Comparison of ENCODE assay signal across 23 cellular contexts in the genomic region with DNA sequence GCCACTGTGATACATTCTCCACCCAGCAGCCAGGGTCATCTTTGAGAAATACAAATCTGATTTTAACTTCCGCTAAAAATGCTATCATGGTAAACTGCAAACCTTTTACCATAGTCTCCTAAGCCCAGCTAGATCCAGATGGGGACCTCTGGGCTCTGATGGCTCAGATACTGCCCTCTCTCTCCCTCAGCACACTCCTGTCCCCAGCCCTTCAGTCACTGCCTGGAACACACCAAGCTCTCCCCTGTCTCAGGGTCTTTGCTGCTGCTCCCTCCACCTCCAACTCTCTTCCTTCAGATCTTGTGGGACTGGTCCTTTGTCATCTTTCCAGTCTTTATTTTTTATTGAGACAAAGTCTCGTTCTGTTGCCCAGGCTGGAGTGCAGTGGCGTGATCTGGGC.
DNase-seq lines count a peak whose midpoint lies in the region; ATAC-seq, FAIRE-seq and TF ChIP-seq lines count a peak whose summit lies in the region.
"Had no signal": no experiment of that assay in that cellular context is flagged by ENCODE, and none has a peak within 500 bp of the region (broad histone marks: within the 10 kb centered on the region; RNA-seq: fewer than 3 reads in every experiment).

No MANE protein-coding gene starts in this region.

- H3K9ac ChIP-seq in K562 (ENCODE audit: insufficient read depth in 1 of 2, low read depth in 2 of 2, low read length in 2 of 2) (no peak overlapping the region), mesendoderm (ENCODE audit: low read length) (no peak overlapping the region)

- intact Hi-C loops in K562 (cut with micrococcal nuclease): no loop called here

- no peak for FAIRE-seq in K562 (lab: Jason Lieb, UNC)
- FAIRE-seq: A204.1, D721Med, G401.6, GM12891, GM19239 had no signal

- TF ChIP-seq CTCF in HEK293 (tag by site-specific recombination; IDR thresholded peaks at IDR 0.05) (no peak), K562 (IDR thresholded peaks at IDR 0.05 in 2 of 3, conservative IDR thresholded peaks at IDR 0.05 in 1 of 3; ENCODE audit: insufficient read depth in 2 of 3, low read depth in 1 of 3, low read length in 3 of 3) (no peak)

- no peak overlapping the region for H2AFZ ChIP-seq in K562 (ENCODE audit: low read depth, low read length)

- no peak for TF ChIP-seq RAD21 in K562 (CRISPR knock-in tag; conservative IDR thresholded peaks at IDR 0.05 in 1 of 2, IDR thresholded peaks at IDR 0.05 in 1 of 2)

- H3K4ac ChIP-seq in mesendoderm (ENCODE audit: low read depth, low read length): no peak overlapping the region

- CTCF ChIA-PET in HEK293 (lab: Yijun Ruan, JAX) (interaction anchor here (0.6 to 0.7 kb wide), 2 partner anchors 17 to 105 kb away, joined by 3 read pairs; no protein-coding TSS in a partner anchor), K562 (lab: Yijun Ruan, JAX; ENCODE audit: low intra/inter-chr PET ratio) (no interaction called here)

- H4K8ac ChIP-seq in mesendoderm (ENCODE audit: low read depth, low read length): no peak overlapping the region

- no peak for TF ChIP-seq POLR2A in K562 (conservative IDR thresholded peaks at IDR 0.05)

- no peaks in the 10 kb centered on the region for H3K9me1 ChIP-seq in K562 (ENCODE audit: control insufficient read depth, insufficient read depth, low read length)

- H3K4me1 ChIP-seq in HEK293 (ENCODE audit: control insufficient read depth, insufficient read depth, low read length) (no peaks in the 10 kb centered on the region), K562 (replicated peaks in 1 of 2; ENCODE audit: control insufficient read depth in 2 of 2, insufficient read depth in 2 of 2, low read length in 2 of 2) (no peaks in the 10 kb centered on the region; a peak in 1 of 5 replicates), mesendoderm (ENCODE audit: control insufficient read depth, low read depth, low read length) (peaks cover 2% of the 10 kb centered on the region)
- H3K4me1 ChIP-seq: BE2C, Caco-2 had no signal

- H3K27me3 ChIP-seq in K562 (ENCODE audit: control insufficient read depth in 2 of 2, insufficient read depth in 2 of 2, low read length in 2 of 2) (peaks cover 0 to 7% of the 10 kb centered on the region in 2 experiments; a peak in 2 of 5 replicates), mesendoderm (ENCODE audit: insufficient read depth, low read length, poor library complexity) (no peaks in the 10 kb centered on the region)
- H3K27me3 ChIP-seq: BE2C had no signal

- no TSS peak for BruUV-seq in K562 (replicated peaks; lab: Mats Ljungman, UMichigan)

- H4K5ac ChIP-seq in mesendoderm (ENCODE audit: low read length): no peak overlapping the region

- no peak for TF ChIP-seq EP300 in K562 (IDR thresholded peaks at IDR 0.05; ENCODE audit: low read length)

- no peaks in the 10 kb centered on the region for H3K9me3 ChIP-seq in HEK293 (ENCODE audit: control insufficient read depth, insufficient read depth, low read depth, low read length)
- H3K9me3 ChIP-seq in K562 (replicated peaks; ENCODE audit: control insufficient read depth, insufficient read depth, low read depth, low read length): no peaks in the 10 kb centered on the region; the same call in 1 of the 2 replicates
- H3K9me3 ChIP-seq: BE2C, Caco-2 had no signal

- POLR2A ChIA-PET in HEK293 (lab: Yijun Ruan, JAX): no interaction called here
- POLR2A ChIA-PET in K562 (lab: Yijun Ruan, JAX): interaction anchor here (1.0 to 1.5 kb wide), 6 partner anchors 8 to 68 kb away, joined by 3 to 5 read pairs (median 4); no protein-coding TSS in a partner anchor

- H3K79me2 ChIP-seq in K562 (ENCODE audit: control insufficient read depth, insufficient read depth, low read length) (no peaks in the 10 kb centered on the region), mesendoderm (ENCODE audit: control insufficient read depth, insufficient read depth, low read length) (no peaks in the 10 kb centered on the region)

- H3K18ac ChIP-seq in mesendoderm (ENCODE audit: low read length): no peak overlapping the region

- H3K36me3 ChIP-seq in HEK293 (ENCODE audit: control insufficient read depth in 2 of 2, insufficient read depth in 1 of 2, low read length in 2 of 2) (no peaks in the 10 kb centered on the region), K562 (ENCODE audit: control insufficient read depth, insufficient read depth, low read length) (no peaks in the 10 kb centered on the region), mesendoderm (ENCODE audit: control insufficient read depth, insufficient read depth, low read length) (no peaks in the 10 kb centered on the region)
- H3K36me3 ChIP-seq: BE2C had no signal

- H3K4me2 ChIP-seq in K562 (ENCODE audit: insufficient read depth, low read length) (no peak overlapping the region), mesendoderm (ENCODE audit: low read length) (no peak overlapping the region)

- H3K23ac ChIP-seq in mesendoderm (ENCODE audit: low read length): no peak overlapping the region

- H3K79me1 ChIP-seq in mesendoderm (ENCODE audit: low read length): no peaks in the 10 kb centered on the region

- in situ Hi-C loops in K562 (cut with MboI): no loop called here

- no peak overlapping the region for H3K27ac ChIP-seq in HEK293 (ENCODE audit: extremely low read depth, low read depth, low read length)
- H3K27ac ChIP-seq in K562 (ENCODE audit: extremely low read depth, low read depth, low read length): no peak overlapping the region
- no peak overlapping the region for H3K27ac ChIP-seq in mesendoderm (ENCODE audit: low read depth, low read length)
- H3K27ac ChIP-seq: HL-60 had no signal

- H2AK5ac ChIP-seq in mesendoderm (ENCODE audit: low read length): no peak overlapping the region

- H2BK120ac ChIP-seq in mesendoderm (ENCODE audit: low read depth, low read length): no peak overlapping the region

- H4K20me1 ChIP-seq in K562 (replicated peaks; ENCODE audit: control insufficient read depth, insufficient read depth, low read length): no peaks in the 10 kb centered on the region; the same call in 1 of the 2 replicates

- 13% methylated on average over 3 of the region's 3 CpGs for WGBS in K562 (ENCODE audit: insufficient coverage, low coverage, missing lambda C conversion rate)
- WGBS in mesendoderm (ENCODE audit: extremely low coverage, insufficient coverage, low lambda C conversion rate): no CpG with 5 or more reads among the region's 3 CpGs

- H3K4me3 ChIP-seq in HEK293 (ENCODE audit: low read depth, low read length): no peak overlapping the region
- H3K4me3 ChIP-seq in K562: no peak overlapping the region
- no peak overlapping the region for H3K4me3 ChIP-seq in mesendoderm (ENCODE audit: low read length)

- ATAC-seq in K562 (peak; percentile 62), GM19397 (IDR thresholded peaks at IDR 0.05; ENCODE audit: unreplicated experiment) (no peak)

- DNase-seq in K562 (ENCODE audit: extremely low read depth in 1 of 4, low spot score in 3 of 4) (no peak), mesendoderm (no peak), RPMI8226 (no peak), NCI-H345 (lab: John Stamatoyannopoulos, UW) (no peak), SHP77 (lab: John Stamatoyannopoulos, UW) (no peak)
- DNase-seq: ACHN; BE2C; C1 segment of cervical spinal cord; Caco-2; CD4-positive, CD25-positive, alpha-beta regulatory T cell; CD8-positive, alpha-beta memory T cell; HCEC 1CT; HFFc6; IMR-90; KBM-7 had no signal

- H2BK15ac ChIP-seq in mesendoderm (replicated peaks; ENCODE audit: low read depth): no peak overlapping the region

- H2BK5ac ChIP-seq in mesendoderm (ENCODE audit: low read length): no peak overlapping the region

- H3K56ac ChIP-seq in mesendoderm (ENCODE audit: low read length): peak overlapping the region; percentile 50

TF ChIP-seq in HEK293, 187 proteins besides CTCF, POLR2A, EP300 and RAD21:
- TF ChIP-seq ZNF391 (tag by site-specific recombination; IDR thresholded peaks at IDR 0.05; ENCODE audit: borderline replicate concordance, low read depth): no peak
- TF ChIP-seq, protein P1, sequence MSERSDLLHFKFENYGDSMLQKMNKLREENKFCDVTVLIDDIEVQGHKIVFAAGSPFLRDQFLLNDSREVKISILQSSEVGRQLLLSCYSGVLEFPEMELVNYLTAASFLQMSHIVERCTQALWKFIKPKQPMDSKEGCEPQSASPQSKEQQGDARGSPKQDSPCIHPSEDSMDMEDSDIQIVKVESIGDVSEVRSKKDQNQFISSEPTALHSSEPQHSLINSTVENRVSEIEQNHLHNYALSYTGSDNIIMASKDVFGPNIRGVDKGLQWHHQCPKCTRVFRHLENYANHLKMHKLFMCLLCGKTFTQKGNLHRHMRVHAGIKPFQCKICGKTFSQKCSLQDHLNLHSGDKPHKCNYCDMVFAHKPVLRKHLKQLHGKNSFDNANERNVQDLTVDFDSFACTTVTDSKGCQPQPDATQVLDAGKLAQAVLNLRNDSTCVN (tag by site-specific recombination; optimal IDR thresholded peaks at IDR 0.05): peak; percentile 3
- TF ChIP-seq ZNF354C (tag by site-specific recombination; IDR thresholded peaks at IDR 0.05; ENCODE audit: borderline replicate concordance, low read depth): no peak
- TF ChIP-seq IKZF3 (tag by site-specific recombination; IDR thresholded peaks at IDR 0.05): no peak

TF ChIP-seq in K562, 482 proteins besides CTCF, POLR2A, EP300 and RAD21:
- TF ChIP-seq, protein P2, sequence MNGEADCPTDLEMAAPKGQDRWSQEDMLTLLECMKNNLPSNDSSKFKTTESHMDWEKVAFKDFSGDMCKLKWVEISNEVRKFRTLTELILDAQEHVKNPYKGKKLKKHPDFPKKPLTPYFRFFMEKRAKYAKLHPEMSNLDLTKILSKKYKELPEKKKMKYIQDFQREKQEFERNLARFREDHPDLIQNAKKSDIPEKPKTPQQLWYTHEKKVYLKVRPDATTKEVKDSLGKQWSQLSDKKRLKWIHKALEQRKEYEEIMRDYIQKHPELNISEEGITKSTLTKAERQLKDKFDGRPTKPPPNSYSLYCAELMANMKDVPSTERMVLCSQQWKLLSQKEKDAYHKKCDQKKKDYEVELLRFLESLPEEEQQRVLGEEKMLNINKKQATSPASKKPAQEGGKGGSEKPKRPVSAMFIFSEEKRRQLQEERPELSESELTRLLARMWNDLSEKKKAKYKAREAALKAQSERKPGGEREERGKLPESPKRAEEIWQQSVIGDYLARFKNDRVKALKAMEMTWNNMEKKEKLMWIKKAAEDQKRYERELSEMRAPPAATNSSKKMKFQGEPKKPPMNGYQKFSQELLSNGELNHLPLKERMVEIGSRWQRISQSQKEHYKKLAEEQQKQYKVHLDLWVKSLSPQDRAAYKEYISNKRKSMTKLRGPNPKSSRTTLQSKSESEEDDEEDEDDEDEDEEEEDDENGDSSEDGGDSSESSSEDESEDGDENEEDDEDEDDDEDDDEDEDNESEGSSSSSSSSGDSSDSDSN (IDR thresholded peaks at IDR 0.05; ENCODE audit: borderline replicate concordance in 1 of 2, low read depth in 2 of 2, low read length in 2 of 2): peak in 1 of 2 experiments; percentile 48; a peak in 1 of 4 replicates
- TF ChIP-seq TARDBP (IDR thresholded peaks at IDR 0.05): no peak
- no peak for TF ChIP-seq SREBF1 (IDR thresholded peaks at IDR 0.05; ENCODE audit: borderline replicate concordance, low read depth, low read length)
